ENCODE assay signal across 13 cellular contexts in the genomic region with DNA sequence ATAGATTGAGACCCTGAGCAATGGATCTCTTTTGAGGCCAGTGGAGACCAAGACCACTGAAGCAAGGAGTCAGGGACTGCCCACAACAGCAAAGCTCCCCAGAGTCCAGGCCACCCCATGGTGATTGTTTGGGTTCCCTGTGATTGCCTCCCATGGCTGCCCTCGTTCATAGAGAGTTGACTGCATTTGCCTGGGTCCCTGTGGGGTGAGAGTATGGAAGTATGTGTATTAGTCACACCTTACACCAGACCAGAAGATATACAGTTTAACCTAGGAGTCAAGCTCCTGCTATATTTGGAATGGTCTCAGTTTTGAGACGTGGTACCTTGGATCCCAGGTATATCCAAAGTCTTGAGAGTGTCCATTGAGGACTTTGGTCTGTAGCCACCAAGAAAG. TPM values are rescaled to one million over a fixed set of nuclear protein-coding genes. Genes with fewer than 3 reads are reported as not detected.
A peak's percentile ranks its signal among the peaks of the same experiment; 100 is the strongest.
DNase-seq lines count a peak whose midpoint lies in the region; ATAC-seq and TF ChIP-seq lines count a peak whose summit lies in the region.
"Had no signal": no experiment of that assay in that cellular context is flagged by ENCODE, and none has a peak within 500 bp of the region (broad histone marks: within the 10 kb centered on the region; RNA-seq: fewer than 3 reads in every experiment).

No MANE protein-coding gene starts in this region.

- H3K9ac ChIP-seq in endodermal cell (ENCODE audit: extremely low read depth, low read length, poor library complexity, severe bottlenecking) = no peak overlapping the region

- no peak overlapping the region for H3K4me3 ChIP-seq in right atrium auricular region
- no peak overlapping the region for H3K4me3 ChIP-seq in sigmoid colon
- no peak overlapping the region for H3K4me3 ChIP-seq in endodermal cell (ENCODE audit: low read length)

- no peak overlapping the region for H3K4me3 Mint-ChIP-seq in endodermal cell
- H3K4me3 Mint-ChIP-seq: stimulated activated naive CD8-positive, alpha-beta T cell treated with anti-CD3 and anti-CD28 coated beads, Interleukin-15, amount 100 ng/mL, for 72 hours had no signal

- 76% methylated on average over 2 of the region's 2 CpGs for WGBS in sigmoid colon, 2 donors
- WGBS in endodermal cell (ENCODE audit: insufficient coverage in 1 of 2, insufficient read length in 1 of 2), 2 experiments = 95 to 100% methylated on average over 1 to 2 of the region's 2 CpGs

- no peak for TF ChIP-seq CTCF in right atrium auricular region (IDR thresholded peaks at IDR 0.05)
- TF ChIP-seq CTCF in sigmoid colon (IDR thresholded peaks at IDR 0.05) = no peak
- no peak for TF ChIP-seq CTCF in endodermal cell (conservative IDR thresholded peaks at IDR 0.05)

- H3K4me1 ChIP-seq in right atrium auricular region (peaks cover 0 to 89% of the 10 kb centered on the region in 2 donors), sigmoid colon (peaks cover 0 to 90% (median 85%) of the 10 kb centered on the region in 4 donors), endodermal cell (ENCODE audit: control insufficient read depth, insufficient read depth, low read length) (no peaks in the 10 kb centered on the region)

- TF ChIP-seq POLR2A in sigmoid colon (IDR thresholded peaks at IDR 0.05) = no peak

- TF ChIP-seq EP300 in sigmoid colon (IDR thresholded peaks at IDR 0.05) = no peak

- intact Hi-C loops in Right ventricle myocardium superior (cut with DNase I) (no loop called here), Right ventricle myocardium inferior (cut with DNase I) (loop anchor here (1.0 to 10.0 kb wide), 3 partner anchors 12 to 450 kb away; a partner anchor contains a TSS), sigmoid colon (cut with DNase I) (loop anchor here (5.0 kb wide), 2 partner anchors 132 to 227 kb away; a partner anchor contains a TSS)

- H3K9me3 ChIP-seq in right atrium auricular region = no peaks in the 10 kb centered on the region
- H3K9me3 ChIP-seq in sigmoid colon = no peaks in the 10 kb centered on the region
- no peaks in the 10 kb centered on the region for H3K9me3 ChIP-seq in endodermal cell (ENCODE audit: control insufficient read depth, low read length)

- no peaks in the 10 kb centered on the region for H3K9me3 Mint-ChIP-seq in endodermal cell
- H3K9me3 Mint-ChIP-seq: stimulated activated naive CD8-positive, alpha-beta T cell treated with anti-CD3 and anti-CD28 coated beads, Interleukin-15, amount 100 ng/mL, for 72 hours had no signal

- H3K36me3 ChIP-seq in right atrium auricular region = no peaks in the 10 kb centered on the region
- H3K36me3 ChIP-seq in sigmoid colon = no peaks in the 10 kb centered on the region
- H3K36me3 ChIP-seq in endodermal cell (ENCODE audit: control insufficient read depth, insufficient read depth, low read length) = no peaks in the 10 kb centered on the region

- H3K27ac Mint-ChIP-seq in endodermal cell = no peak overlapping the region
- H3K27ac Mint-ChIP-seq: progenitor cell of endocrine pancreas had no signal

- H3K27me3 ChIP-seq in right atrium auricular region = no peaks in the 10 kb centered on the region
- H3K27me3 ChIP-seq in sigmoid colon = no peaks in the 10 kb centered on the region
- H3K27me3 ChIP-seq in endodermal cell (ENCODE audit: control insufficient read depth, insufficient read depth, low read length, poor library complexity, severe bottlenecking) = no peaks in the 10 kb centered on the region

- H3K27ac ChIP-seq in right atrium auricular region (peak overlapping the region; percentile 89 to 95), sigmoid colon (peak overlapping the region; percentile 88 to 97 (median 91)), endodermal cell (ENCODE audit: low read depth, low read length) (no peak overlapping the region)

- DNase-seq in Right ventricle myocardium superior = no peak
- DNase-seq in Right ventricle myocardium inferior (ENCODE audit: missing footprints) = no peak
- no peak for DNase-seq in right atrium auricular region (ENCODE audit: low spot score)
- DNase-seq in sigmoid colon = no peak
- no peak for DNase-seq in endodermal cell
- no peak for DNase-seq in NCI-H82 treated with DMSO at 0.1 percent for 48 hours (lab: John Stamatoyannopoulos, UW; ENCODE audit: unreplicated experiment)
- no peak for DNase-seq in stimulated activated CD4-positive, alpha-beta T cell treated with anti-CD3 and anti-CD28 coated beads, Interleukin-4, amount 100 ng/mL, for 4 hours
- DNase-seq: Calu3; stimulated activated naive CD8-positive, alpha-beta T cell treated with anti-CD3 and anti-CD28 coated beads, Interleukin-15, amount 100 ng/mL, for 72 hours; SW 1271 had no signal

- H3K36me3 Mint-ChIP-seq in endodermal cell (ENCODE audit: low read depth) = no peaks in the 10 kb centered on the region

- peak; percentile 0 for ATAC-seq in Right ventricle myocardium superior (ENCODE audit: poor library complexity)
- ATAC-seq in Right ventricle myocardium inferior = no peak
- no peak for ATAC-seq in HG03354 (IDR thresholded peaks at IDR 0.05; ENCODE audit: poor library complexity, severe bottlenecking, unreplicated experiment)
- ATAC-seq: stimulated activated naive CD8-positive, alpha-beta T cell treated with anti-CD3 and anti-CD28 coated beads, Interleukin-15, amount 100 ng/mL, for 72 hours had no signal

- no peaks in the 10 kb centered on the region for H3K4me1 Mint-ChIP-seq in endodermal cell
- H3K4me1 Mint-ChIP-seq: stimulated activated naive CD8-positive, alpha-beta T cell treated with anti-CD3 and anti-CD28 coated beads, Interleukin-15, amount 100 ng/mL, for 72 hours had no signal

- H3K27me3 Mint-ChIP-seq in endodermal cell (ENCODE audit: insufficient read depth) = peaks cover 1% of the 10 kb centered on the region
- H3K27me3 Mint-ChIP-seq: progenitor cell of endocrine pancreas; stimulated activated naive CD8-positive, alpha-beta T cell treated with anti-CD3 and anti-CD28 coated beads, Interleukin-15, amount 100 ng/mL, for 72 hours had no signal

RNA-seq across cellular contexts. Expression of a gene that starts 20.2 kb away (rescaled TPM):
- total RNA-seq in Right ventricle myocardium superior (31.6 TPM), Right ventricle myocardium inferior (35.7 TPM), right atrium auricular region (10 to 100 TPM; 36.9 to 38.4 TPM), sigmoid colon (10 to 100 TPM; 41.7 to 54.0 (median 49.4) TPM), endodermal cell (not detected)
- 1 to 10 TPM in 2 of 3 donors, under 1 TPM in 1; 0.92 to 3.1 (median 3.0) TPM for polyA plus RNA-seq in sigmoid colon
- 0.11 TPM for polyA plus RNA-seq in endodermal cell (2013, experiment 1 of 2)
- polyA plus RNA-seq in endodermal cell (2013, experiment 2 of 2) = 0.21 TPM
- total RNA-seq: endothelial cell of umbilical vein had no signal
- polyA plus RNA-seq: endothelial cell of umbilical vein had no signal

Comparison
In these comparisons a context has a peak if more than half of its experiments do, and no peak if none do; other contexts are left out.
1. RNA of a gene that starts 20.2 kb away (total RNA-seq): 41.7 to 54.0 TPM in sigmoid colon, 36.9 to 38.4 TPM in right atrium auricular region, 35.7 TPM in Right ventricle myocardium inferior (single experiment) and 31.6 TPM in Right ventricle myocardium superior (single experiment); not detected in endodermal cell; every median in the first group is over 10 times any median in the second.